In genomic region chr13:19959141-19959830, GRCh38 we compare ENCODE assay signal across 8 cellular contexts. TPM values are rescaled to one million over a fixed set of nuclear protein-coding genes. Genes with fewer than 3 reads are reported as not detected.
DNase-seq lines count a peak whose midpoint lies in the region; FAIRE-seq and TF ChIP-seq lines count a peak whose summit lies in the region.

No MANE protein-coding gene starts in this region.

- H3K27ac ChIP-seq in H9 (ENCODE audit: insufficient read length, low read depth, low read length), result no peak overlapping the region
- peak overlapping the region; percentile 93 for H3K27ac ChIP-seq in H1 (ENCODE audit: low read depth, low read length)
- H3K27ac ChIP-seq in mesodermal cell (ENCODE audit: low read depth, low read length, severe bottlenecking), result peak overlapping the region; percentile 94

- peaks cover 25% of the 10 kb centered on the region; the same call in 1 of the 2 replicates for H3K79me2 ChIP-seq in H9 (ENCODE audit: insufficient read depth, low read length)
- H3K79me2 ChIP-seq in H1 (ENCODE audit: control insufficient read depth in 1 of 2, insufficient read depth in 2 of 2, low read length in 2 of 2), result peaks cover 9 to 51% of the 10 kb centered on the region in 2 experiments

- H3K14ac ChIP-seq in H9 (ENCODE audit: insufficient read depth, low read length) (peak overlapping the region; percentile 99), H1 (ENCODE audit: insufficient read length) (no peak overlapping the region)

- CTCF ChIA-PET in H1 (lab: Charles Lee; ENCODE audit: partially characterized antibody), result interaction anchor here (0.8 to 1.1 kb wide), 5 partner anchors 13 to 26 kb away, joined by 3 to 5 read pairs (median 4); no protein-coding TSS in a partner anchor

- peak overlapping the region; percentile 49 for H3K4me2 ChIP-seq in H9 (ENCODE audit: insufficient read depth, insufficient read length, low read length)
- peak overlapping the region; percentile 78 to 96 for H3K4me2 ChIP-seq in H1 (ENCODE audit: insufficient read depth in 1 of 2, low read depth in 2 of 2, low read length in 2 of 2)

- POLR2A ChIA-PET in H1 (lab: Charles Lee; ENCODE audit: partially characterized antibody), result interaction anchor here (0.9 to 1.0 kb wide), 5 partner anchors 9 to 186 kb away, joined by 3 to 9 read pairs (median 4); no protein-coding TSS in a partner anchor

- H2BK15ac ChIP-seq in H9 (ENCODE audit: low read depth, low read length) (no peak overlapping the region), H1 (ENCODE audit: low read length) (0 out of 2 replicates have a peak overlapping the region, but pooled peaks have one; percentile 76)

- H2BK120ac ChIP-seq in H9 (ENCODE audit: low read depth, low read length, poor library complexity, severe bottlenecking) (peak overlapping the region; percentile 98), H1 (replicated peaks; ENCODE audit: low read depth, low read length) (no peak overlapping the region)

- no peak for TF ChIP-seq RAD21 in H1 (IDR thresholded peaks at IDR 0.05 in 1 of 2, conservative IDR thresholded peaks at IDR 0.05 in 1 of 2; ENCODE audit: low read depth in 2 of 2, low read length in 2 of 2)

- H3K27ac Mint-ChIP-seq in H9, result peak overlapping the region; percentile 98 to 99 (median 98)

- no peak overlapping the region for H4K5ac ChIP-seq in H9 (ENCODE audit: insufficient read length, low read depth, low read length)
- H4K5ac ChIP-seq in H1 (ENCODE audit: insufficient read length, low read depth, low read length), result peak overlapping the region; percentile 97

- no peak overlapping the region for H2BK20ac ChIP-seq in H9 (ENCODE audit: low read depth, low read length, poor library complexity, severe bottlenecking)
- H2BK20ac ChIP-seq in H1 (ENCODE audit: low read length), result no peak overlapping the region

- H3K23me2 ChIP-seq in H9 (ENCODE audit: insufficient read length, low read depth, low read length, poor library complexity, severe bottlenecking) (peaks cover 6% of the 10 kb centered on the region), H1 (ENCODE audit: low read depth, low read length) (peaks cover 4% of the 10 kb centered on the region)

- no peak overlapping the region for H3K23ac ChIP-seq in H9 (ENCODE audit: insufficient read length, low read depth, low read length)
- no peak overlapping the region for H3K23ac ChIP-seq in H1 (ENCODE audit: insufficient read length)

- TF ChIP-seq EP300 in H1 (IDR thresholded peaks at IDR 0.05; ENCODE audit: borderline replicate concordance in 1 of 2, low read depth in 2 of 2, low read length in 2 of 2), result no peak

- H3K4me1 ChIP-seq in H9 (ENCODE audit: insufficient read depth, low read length) (no peaks in the 10 kb centered on the region), H1 (replicated peaks in 1 of 4; ENCODE audit: control insufficient read depth in 3 of 4, insufficient read depth in 4 of 4, low read length in 3 of 4) (peaks cover 0 to 6% (median 3%) of the 10 kb centered on the region in 4 experiments; a peak in 2 of 7 replicates), mesodermal cell (ENCODE audit: control insufficient read depth, insufficient read depth, low read length, poor library complexity, severe bottlenecking) (peaks cover 8% of the 10 kb centered on the region)

- H2AFZ ChIP-seq in H9 (ENCODE audit: low read length) (no peak overlapping the region), H1 (ENCODE audit: low read length) (no peak overlapping the region; the same call in 1 of the 2 replicates)

- H4K20me1 ChIP-seq in H9 (ENCODE audit: control insufficient read depth, insufficient read depth, insufficient read length), result no peaks in the 10 kb centered on the region
- H4K20me1 ChIP-seq in H1 (replicated peaks in 1 of 2; ENCODE audit: control insufficient read depth in 1 of 2, insufficient read depth in 2 of 2, low read length in 2 of 2), result peaks cover 6 to 18% of the 10 kb centered on the region in 2 experiments

- WGBS in H9 (ENCODE audit: extremely low coverage, insufficient read length, low lambda C conversion rate), result no CpG with 5 or more reads among the region's 61 CpGs
- WGBS in H1 (ENCODE audit: extremely low coverage in 1 of 2, insufficient coverage in 1 of 2, insufficient read length in 1 of 2, insufficient replicate concordance in 2 of 2, low coverage in 1 of 2, low lambda C conversion rate in 2 of 2, missing lambda C conversion rate in 1 of 2), 2 experiments, result 1% methylated on average over 14 of the region's 61 CpGs; no CpG with 5 or more reads in 1 of the 2 experiments
- 0 to 1% methylated on average over 24 to 37 of the region's 61 CpGs for WGBS in mesodermal cell (ENCODE audit: insufficient coverage in 2 of 2), 2 experiments

- FAIRE-seq in H1 (lab: Jason Lieb, UNC), result no peak

- H3K27me3 ChIP-seq in H9 (ENCODE audit: insufficient read depth, low read length) (no peaks in the 10 kb centered on the region), H1 (replicated peaks in 1 of 4; ENCODE audit: control insufficient read depth in 3 of 4, extremely low read depth in 1 of 4, insufficient read depth in 3 of 4, low read length in 3 of 4) (no peaks in the 10 kb centered on the region)

- no peak overlapping the region for H3K56ac ChIP-seq in H9 (ENCODE audit: insufficient read length, low read depth, low read length)
- H3K56ac ChIP-seq in H1 (replicated peaks; ENCODE audit: insufficient read length, low read depth, low read length), result peak overlapping the region; percentile 94

- H2AK5ac ChIP-seq in H9 (ENCODE audit: insufficient read length, low read length), result no peak overlapping the region
- H2AK5ac ChIP-seq in H1 (ENCODE audit: low read depth, low read length), result no peak overlapping the region

- H3K79me1 ChIP-seq in H9 (ENCODE audit: insufficient read depth, low read depth, low read length, poor library complexity, severe bottlenecking), result peaks cover 4% of the 10 kb centered on the region
- H3K79me1 ChIP-seq in H1 (ENCODE audit: low read depth, low read length), result no peaks in the 10 kb centered on the region

- H3K4me3 ChIP-seq in H1 (ENCODE audit: extremely low read depth in 1 of 4, insufficient read depth in 2 of 4, low read depth in 3 of 4, low read length in 4 of 4) (peak overlapping the region; percentile 73 to 99 (median 93)), mesodermal cell (ENCODE audit: extremely low read depth, insufficient read depth, low read length, poor library complexity, severe bottlenecking) (peak overlapping the region; percentile 91)

- H4K8ac ChIP-seq in H9 (replicated peaks; ENCODE audit: insufficient read length, low read depth, low read length) (no peak overlapping the region), H1 (ENCODE audit: extremely low read depth, insufficient read depth, low read length) (peak overlapping the region; percentile 95)

- no peak overlapping the region for H3T11ph ChIP-seq in H9 (ENCODE audit: low read length)

- H3K27me3 Mint-ChIP-seq in H9 (ENCODE audit: low read depth), result peaks cover 3% of the 10 kb centered on the region

- H2BK5ac ChIP-seq in H9 (ENCODE audit: insufficient read length, low read length) (peak overlapping the region; percentile 43), H1 (ENCODE audit: low read depth, low read length) (peak overlapping the region; percentile 89)

- peak in 1 of 2 experiments; percentile 60; a peak in 2 of 3 replicates for TF ChIP-seq POLR2A in H1 (IDR thresholded peaks at IDR 0.05; ENCODE audit: control extremely low read depth in 1 of 2, low read depth in 2 of 2, low read length in 2 of 2)

- H3K9me3 Mint-ChIP-seq in H9, result peaks cover 0 to 6% of the 10 kb centered on the region in 2 experiments; a peak in 3 of 5 replicates

- H4K91ac ChIP-seq in H9 (ENCODE audit: insufficient read length, low read depth, low read length) (no peak overlapping the region), H1 (replicated peaks; ENCODE audit: insufficient read length, low read length) (peak overlapping the region; percentile 61)

- H3K18ac ChIP-seq in H9 (ENCODE audit: insufficient read length, low read depth, low read length) (peak overlapping the region; percentile 95), H1 (ENCODE audit: extremely low read depth, low read length) (peak overlapping the region; percentile 85)

- TF ChIP-seq CTCF in H9 (conservative IDR thresholded peaks at IDR 0.05), result no peak
- peak in 1 of 3 experiments; percentile 0; a peak in 1 of 4 replicates for TF ChIP-seq CTCF in H1 (IDR thresholded peaks at IDR 0.05; ENCODE audit: control extremely low read depth in 1 of 3, insufficient read depth in 1 of 3, low read depth in 1 of 3, low read length in 3 of 3)

- peak overlapping the region; percentile 95 to 98 for H3K4me3 Mint-ChIP-seq in H9

- H3K4me1 Mint-ChIP-seq in H9, result peaks cover 21 to 25% of the 10 kb centered on the region in 2 experiments

- H3K9me3 ChIP-seq in H9 (ENCODE audit: control insufficient read depth, low read depth, low read length), result no peaks in the 10 kb centered on the region
- no peaks in the 10 kb centered on the region; a peak in 1 of 4 replicates for H3K9me3 ChIP-seq in H1 (ENCODE audit: insufficient read depth in 2 of 2, low read depth in 1 of 2, low read length in 1 of 2)
- H3K9me3 ChIP-seq in mesodermal cell (ENCODE audit: control insufficient read depth, low read length), result no peaks in the 10 kb centered on the region

- DNase-seq in COLO829 (ENCODE audit: low spot score) (peak; percentile 30), H9 (peak; percentile 60), NCI-H510A (lab: John Stamatoyannopoulos, UW) (peak; percentile 20), H1 (ENCODE audit: low read depth in 1 of 2, low spot score in 2 of 2) (peak in 1 of 2 experiments; percentile 75), NCI-H187 (lab: John Stamatoyannopoulos, UW) (no peak)
- peak; percentile 37 to 43 for DNase-seq in activated CD8-positive, alpha-beta memory T cell treated with anti-CD3 and anti-CD28 coated beads for 4 hours (ENCODE audit: low read depth in 2 of 2)
- peak; percentile 42 to 51 for DNase-seq in stimulated activated CD8-positive, alpha-beta memory T cell treated with anti-CD3 and anti-CD28 coated beads, Interleukin-15, amount 100 ng/mL, for 4 hours (ENCODE audit: low read depth in 2 of 2)

- H3K4ac ChIP-seq in H9 (ENCODE audit: low read depth, low read length) (peak overlapping the region; percentile 85; the same call in 1 of the 2 replicates), H1 (replicated peaks; ENCODE audit: insufficient read length, low read depth, low read length) (peak overlapping the region; percentile 82)

- H3K36me3 Mint-ChIP-seq in H9 (ENCODE audit: insufficient read depth in 1 of 3, low read depth in 3 of 3), result peaks cover 23 to 35% (median 30%) of the 10 kb centered on the region in 3 experiments; a peak in 6 of 7 replicates

- H3K36me3 ChIP-seq in H1 (ENCODE audit: control insufficient read depth in 2 of 4, insufficient read depth in 4 of 4, low read length in 3 of 4) (peaks cover 0 to 24% (median 5%) of the 10 kb centered on the region in 4 experiments; a peak in 3 of 8 replicates), mesodermal cell (ENCODE audit: control insufficient read depth, insufficient read depth, low read length) (peaks cover 32% of the 10 kb centered on the region)

- H2BK12ac ChIP-seq in H9 (ENCODE audit: insufficient read length, low read depth, low read length) (no peak overlapping the region), H1 (ENCODE audit: low read depth, low read length) (no peak overlapping the region)

- H3K9ac ChIP-seq in H9 (ENCODE audit: extremely low read depth, insufficient read length, low read length) (peak overlapping the region; percentile 81), H1 (replicated peaks in 1 of 4; ENCODE audit: extremely low read depth in 1 of 4, low read depth in 3 of 4, low read length in 3 of 4) (peak overlapping the region; percentile 67 to 91 (median 82))

RNA-seq across cellular contexts. Expression of gene ZMYM2, which starts 0.8 kb away (rescaled TPM):
- 169 and 173 TPM in 2 replicates for total RNA-seq in H9 (2021)
- 159 and 171 TPM in 2 replicates for total RNA-seq in H1 (2021; fragmentation: NEBNext Ultra II Directional; extraction: Animal tissue kit (Norgen Biotek cat#: 25700))
- polyA plus RNA-seq in H1 (2011; rRNA removed), result 25.0 and 41.2 TPM in 2 replicates
- 54.0 TPM for polyA plus RNA-seq in H1 (2011; cell fraction: cytosol; rRNA removed)
- 32.8 TPM for polyA plus RNA-seq in H1 (2011; cell fraction: nucleus; rRNA removed)
- polyA plus RNA-seq in H1 (2012, experiment 1 of 2), result 63.6 to 124 TPM (median 74.4 TPM) in 4 replicates
- polyA plus RNA-seq in H1 (2012, experiment 2 of 2), result 6.0 TPM
- polyA plus RNA-seq in H1 (2013, experiment 1 of 2), result 95.1 TPM
- 90.5 TPM for polyA plus RNA-seq in H1 (2013, experiment 2 of 2)
- 125 and 198 TPM in 2 replicates for polyA minus RNA-seq in H1 (2011; rRNA and poly(A)+ RNA removed)
- 86.2 TPM for polyA minus RNA-seq in H1 (2011; cell fraction: cytosol; rRNA and poly(A)+ RNA removed)
- polyA minus RNA-seq in H1 (2011; cell fraction: nucleus; rRNA and poly(A)+ RNA removed), result 221 TPM
- polyA plus RNA-seq in mesodermal cell (2013, experiment 1 of 2), result 71.8 TPM
- polyA plus RNA-seq in mesodermal cell (2013, experiment 2 of 2), result 76.5 TPM

Comparison
In these comparisons a context has a peak if more than half of its experiments do, and no peak if none do; other contexts are left out.
1. DNase-seq: peak in COLO829 (single experiment), H9 (single experiment), NCI-H510A (single experiment), activated CD8-positive, alpha-beta memory T cell treated with anti-CD3 and anti-CD28 coated beads for 4 hours (2 of 2) and stimulated activated CD8-positive, alpha-beta memory T cell treated with anti-CD3 and anti-CD28 coated beads, Interleukin-15, amount 100 ng/mL, for 4 hours (2 of 2); none in NCI-H187 (0 of 2).